In genomic region chr6:170283212-170284081, GRCh38 we compare ENCODE assay signal across 25 cellular contexts. TPM values are rescaled to one million over a fixed set of nuclear protein-coding genes. Genes with fewer than 3 reads are reported as not detected.
"Had no signal": no experiment of that assay in that cellular context is flagged by ENCODE, and none has a peak within 500 bp of the region (broad histone marks: within the 10 kb centered on the region; RNA-seq: fewer than 3 reads in every experiment).

No MANE protein-coding gene starts in this region.

- H3K27me3 Mint-ChIP-seq: activated naive CD8-positive, alpha-beta T cell had no signal

- H3K27ac Mint-ChIP-seq: activated CD4-positive, alpha-beta memory T cell treated with anti-CD3 and anti-CD28 coated beads, Interleukin-2, amount 10 ng/mL, durations not matched to agents 7 days and 5 days; activated CD4-positive, alpha-beta T cell treated with anti-CD3 and anti-CD28 coated beads, Interleukin-2, amount 10 ng/mL, durations not matched to agents 24 days and 14 days; activated naive CD8-positive, alpha-beta T cell; activated T-helper 1 cell treated with anti-CD3 and anti-CD28 coated beads, Interleukin-12 subunit alpha, Interleukin-12 subunit beta, Interleukin-2, Interleukin-4 antibody, amounts not matched to agents 30 ng/mL and 10 ng/mL and 1 ng/mL, durations not matched to agents 14 hours and 24 hours and 36 hours; nephron; stimulated activated naive B cell treated with anti-CD40 and anti-IgM and Interleukin-4, amounts not matched to agents 10 μg/mL and 1 μg/mL and 100 μg/mL, for 72 hours; type B pancreatic cell had no signal

- H3K4me3 Mint-ChIP-seq: activated CD4-positive, alpha-beta memory T cell treated with anti-CD3 and anti-CD28 coated beads, Interleukin-2, amount 10 ng/mL, durations not matched to agents 7 days and 5 days; activated CD4-positive, alpha-beta T cell treated with anti-CD3 and anti-CD28 coated beads, Interleukin-2, amount 10 ng/mL, durations not matched to agents 24 days and 14 days; activated naive CD8-positive, alpha-beta T cell; activated T-helper 1 cell treated with anti-CD3 and anti-CD28 coated beads, Interleukin-12 subunit alpha, Interleukin-12 subunit beta, Interleukin-2, Interleukin-4 antibody, amounts not matched to agents 30 ng/mL and 10 ng/mL and 1 ng/mL, durations not matched to agents 14 hours and 24 hours and 36 hours; nephron; stimulated activated naive B cell treated with anti-CD40 and anti-IgM and Interleukin-4, amounts not matched to agents 10 μg/mL and 1 μg/mL and 100 μg/mL, for 72 hours; type B pancreatic cell had no signal

- H3K4me3 ChIP-seq: hepatocyte, left ventricle myocardium inferior, right lobe of liver, thoracic aorta had no signal

- DNase-seq: activated CD4-positive, alpha-beta memory T cell treated with anti-CD3 and anti-CD28 coated beads, Interleukin-2, amount 10 ng/mL, durations not matched to agents 7 days and 5 days; activated CD4-positive, alpha-beta T cell treated with anti-CD3 and anti-CD28 coated beads, Interleukin-2, amount 10 ng/mL, durations not matched to agents 24 days and 14 days; amniotic stem cell; cerebellar nuclear complex; erythroblast; foreskin melanocyte; left ventricle myocardium inferior; mammary epithelial cell; midbrain; nucleus accumbens; small intestine; stimulated activated CD4-positive, alpha-beta T cell treated with anti-CD3 and anti-CD28 coated beads, Interleukin-2, amount 100 ng/mL, for 48 hours; stimulated activated CD8-positive, alpha-beta memory T cell treated with anti-CD3 and anti-CD28 coated beads, Interleukin-4, amount 100 ng/mL, for 48 hours; stimulated activated naive B cell treated with anti-CD40 and anti-IgM and Interleukin-4, amounts not matched to agents 10 μg/mL and 1 μg/mL and 100 μg/mL, for 72 hours had no signal

- H3K9me3 Mint-ChIP-seq: activated CD4-positive, alpha-beta memory T cell treated with anti-CD3 and anti-CD28 coated beads, Interleukin-2, amount 10 ng/mL, durations not matched to agents 7 days and 5 days; activated CD4-positive, alpha-beta T cell treated with anti-CD3 and anti-CD28 coated beads, Interleukin-2, amount 10 ng/mL, durations not matched to agents 24 days and 14 days; activated T-helper 1 cell treated with anti-CD3 and anti-CD28 coated beads, Interleukin-12 subunit alpha, Interleukin-12 subunit beta, Interleukin-2, Interleukin-4 antibody, amounts not matched to agents 30 ng/mL and 10 ng/mL and 1 ng/mL, durations not matched to agents 14 hours and 24 hours and 36 hours; nephron had no signal

- H3K36me3 ChIP-seq: right lobe of liver had no signal

- H3K27me3 ChIP-seq: right lobe of liver had no signal

- ATAC-seq: activated CD4-positive, CD25-positive, alpha-beta regulatory T cell treated with anti-CD3 and anti-CD28 coated beads, Interleukin-2, amount 50 U/mL, for 24 hours; right lobe of liver; SK-N-SH treated with all-trans-retinoic acid at 6 μM for 48 hours; stimulated activated naive B cell treated with anti-CD40 and anti-IgM and Interleukin-4, amounts not matched to agents 10 μg/mL and 1 μg/mL and 100 μg/mL, for 72 hours had no signal

- H3K27ac ChIP-seq: hepatocyte, left ventricle myocardium inferior, right lobe of liver, thoracic aorta, VCaP had no signal

- H3K9me3 ChIP-seq: left ventricle myocardium inferior, right lobe of liver, thoracic aorta had no signal

RNA-seq across cellular contexts. Expression of gene DLL1, which starts 7.4 kb away (rescaled TPM):
- total RNA-seq: activated CD4-positive, alpha-beta T cell treated with anti-CD3 and anti-CD28 coated beads, Interleukin-2, amount 10 ng/mL, durations not matched to agents 24 days and 14 days; activated T-helper 1 cell treated with anti-CD3 and anti-CD28 coated beads, Interleukin-12 subunit alpha, Interleukin-12 subunit beta, Interleukin-2, Interleukin-4 antibody, amounts not matched to agents 30 ng/mL and 10 ng/mL and 1 ng/mL, durations not matched to agents 14 hours and 24 hours and 36 hours; T-helper 2 cell treated with Interferon-gamma antibody and Interleukin-4, amounts not matched to agents 100 ng/mL and 5 ng/mL, for 36 hours had no signal
